In the genomic region with DNA sequence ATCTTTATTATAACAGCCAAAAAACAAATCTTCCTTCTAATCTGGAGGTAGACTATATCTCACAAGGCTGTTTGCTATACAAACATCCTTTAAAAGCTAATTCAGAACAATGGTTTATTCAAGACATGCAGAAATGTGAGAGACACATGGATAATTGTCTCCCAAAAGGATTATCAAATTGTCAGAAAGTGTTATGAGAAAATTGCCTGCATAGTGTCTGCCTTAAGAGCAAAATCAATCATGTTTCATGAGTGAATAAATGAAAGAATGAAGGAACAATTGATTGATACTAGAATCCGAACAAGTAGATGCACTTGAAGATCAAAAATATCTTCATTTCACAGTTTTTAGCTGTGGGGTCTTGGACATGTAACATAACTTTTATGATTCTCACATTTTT, we compare ENCODE assay signal across 29 cellular contexts.
"Had no signal": no experiment of that assay in that cellular context is flagged by ENCODE, and none has a peak within 500 bp of the region (broad histone marks: within the 10 kb centered on the region; RNA-seq: fewer than 3 reads in every experiment).

No MANE protein-coding gene starts in this region.

- H3K27ac Mint-ChIP-seq: dendritic cell treated with granulocyte-macrophage colony-stimulating factor and Interleukin-4, amounts not matched to agents 40 ng/mL and 50 ng/mL, for 4 days; effector memory CD8-positive, alpha-beta T cell; endodermal cell had no signal

- H3K36me3 ChIP-seq: colonic mucosa, esophagus muscularis mucosa, esophagus squamous epithelium, gastrocnemius medialis, gastroesophageal sphincter, heart left ventricle, heart right ventricle had no signal

- H3K27me3 ChIP-seq: colonic mucosa, dorsolateral prefrontal cortex, esophagus muscularis mucosa, esophagus squamous epithelium, foreskin keratinocyte, gastrocnemius medialis, gastroesophageal sphincter, heart left ventricle, heart right ventricle had no signal

- H3K4me3 ChIP-seq: colonic mucosa, coronary artery, dorsolateral prefrontal cortex, esophagus muscularis mucosa, esophagus squamous epithelium, gastrocnemius medialis, gastroesophageal sphincter, heart left ventricle, heart right ventricle had no signal

- H3K4me1 ChIP-seq: colonic mucosa, esophagus muscularis mucosa, esophagus squamous epithelium, foreskin keratinocyte, gastrocnemius medialis, gastroesophageal sphincter, heart left ventricle, heart right ventricle had no signal

- H3K27me3 Mint-ChIP-seq: dendritic cell treated with granulocyte-macrophage colony-stimulating factor and Interleukin-4, amounts not matched to agents 40 ng/mL and 50 ng/mL, for 4 days; effector memory CD8-positive, alpha-beta T cell had no signal

- ATAC-seq: effector memory CD8-positive, alpha-beta T cell; esophagus mucosa; foreskin keratinocyte; gastrocnemius medialis; gastroesophageal sphincter; heart left ventricle; heart right ventricle had no signal

- H3K4me3 Mint-ChIP-seq: dendritic cell treated with granulocyte-macrophage colony-stimulating factor and Interleukin-4, amounts not matched to agents 40 ng/mL and 50 ng/mL, for 4 days; effector memory CD8-positive, alpha-beta T cell; endodermal cell had no signal

- H3K27ac ChIP-seq: colonic mucosa, coronary artery, epithelial cell of prostate, esophagus muscularis mucosa, esophagus squamous epithelium, foreskin keratinocyte, gastrocnemius medialis, gastroesophageal sphincter, heart left ventricle, heart right ventricle had no signal

- DNase-seq: colonic mucosa; cortex of kidney; dermis blood vessel endothelial cell; dorsolateral prefrontal cortex; effector CD4-positive, alpha-beta T cell; effector CD8-positive, alpha-beta T cell; effector memory CD4-positive, alpha-beta T cell; effector memory CD8-positive, alpha-beta T cell; endodermal cell; erythroblast; esophagus squamous epithelium; foreskin fibroblast; foreskin keratinocyte; foreskin melanocyte; gastrocnemius medialis; glutamatergic neuron; head of caudate nucleus; heart left ventricle; heart right ventricle had no signal

- H3K9me3 ChIP-seq: colonic mucosa, esophagus muscularis mucosa, esophagus squamous epithelium, gastrocnemius medialis, gastroesophageal sphincter had no signal

- FAIRE-seq: colon, endometrium, endothelial cell of umbilical vein, frontal cortex had no signal
